Comparison of ENCODE assay signal across 8 cellular contexts in the genomic region with DNA sequence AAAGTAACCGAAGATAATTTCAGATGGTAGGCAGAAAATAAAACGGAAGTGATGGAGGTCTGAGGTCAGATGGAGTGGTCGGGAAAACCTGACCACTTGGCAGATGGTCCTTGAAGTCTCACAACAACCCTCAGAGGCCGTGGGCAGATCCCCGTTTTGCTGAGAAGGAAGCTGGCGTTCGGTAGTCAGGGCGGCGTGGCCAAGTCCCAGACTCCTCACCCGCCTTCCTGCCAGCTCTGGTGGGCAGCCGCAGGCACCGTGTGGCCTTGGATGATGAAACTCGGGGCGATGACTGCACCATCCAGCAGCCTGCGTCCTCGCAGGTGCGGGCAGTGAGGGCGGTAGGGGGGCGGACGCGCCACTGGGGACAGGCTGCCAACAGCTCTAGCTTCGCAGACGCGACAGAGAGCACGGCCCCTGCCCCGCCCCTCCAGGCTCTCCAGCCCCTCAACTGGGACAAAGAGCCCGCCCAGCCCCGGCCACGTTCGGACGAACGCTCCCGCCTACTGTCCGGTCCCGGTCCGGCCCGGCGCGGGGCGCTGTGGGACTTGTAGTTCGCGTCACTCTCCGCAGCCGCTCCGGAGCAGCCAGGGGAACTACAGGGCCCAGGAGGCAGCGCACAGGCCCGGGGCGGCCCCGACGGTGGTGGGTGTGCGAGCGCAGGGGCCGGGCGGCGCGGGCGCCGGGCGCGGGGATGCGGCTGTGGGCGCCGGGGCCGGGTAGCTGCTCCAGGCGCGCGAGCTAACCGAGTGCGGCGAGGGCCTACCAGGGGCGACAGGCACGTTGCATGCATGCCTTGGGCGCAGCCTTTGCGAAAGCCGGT. TPM values are rescaled to one million over a fixed set of nuclear protein-coding genes. Genes with fewer than 3 reads are reported as not detected.
DNase-seq lines count a peak whose midpoint lies in the region; ATAC-seq lines count a peak whose summit lies in the region.

A gene with protein sequence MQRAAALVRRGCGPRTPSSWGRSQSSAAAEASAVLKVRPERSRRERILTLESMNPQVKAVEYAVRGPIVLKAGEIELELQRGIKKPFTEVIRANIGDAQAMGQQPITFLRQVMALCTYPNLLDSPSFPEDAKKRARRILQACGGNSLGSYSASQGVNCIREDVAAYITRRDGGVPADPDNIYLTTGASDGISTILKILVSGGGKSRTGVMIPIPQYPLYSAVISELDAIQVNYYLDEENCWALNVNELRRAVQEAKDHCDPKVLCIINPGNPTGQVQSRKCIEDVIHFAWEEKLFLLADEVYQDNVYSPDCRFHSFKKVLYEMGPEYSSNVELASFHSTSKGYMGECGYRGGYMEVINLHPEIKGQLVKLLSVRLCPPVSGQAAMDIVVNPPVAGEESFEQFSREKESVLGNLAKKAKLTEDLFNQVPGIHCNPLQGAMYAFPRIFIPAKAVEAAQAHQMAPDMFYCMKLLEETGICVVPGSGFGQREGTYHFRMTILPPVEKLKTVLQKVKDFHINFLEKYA (plus strand): TSS at position 673 of the 823 bp plus-strand sequence. CDS start 354 bp downstream, outside the sequence.

- DNase-seq in C1 segment of cervical spinal cord (lab: John Stamatoyannopoulos, UW), result peak; percentile 41 to 99 (median 96)
- DNase-seq in GM19240 (ENCODE audit: insufficient read length, low spot score), result peak; percentile 72
- DNase-seq in NCI-H524 treated with DMSO at 0.1 percent for 48 hours (lab: John Stamatoyannopoulos, UW), result peak; percentile 75
- peak; percentile 59 for DNase-seq in activated CD4-positive, alpha-beta T cell treated with anti-CD3 and anti-CD28 coated beads, Interleukin-2, amount 50 U/mL, for 1 hour
- DNase-seq in dedifferentiated amniotic fluid mesenchymal stem cell (ENCODE audit: extremely low spot score), result peak; percentile 95
- DNase-seq in left lobe of liver (ENCODE audit: low spot score), result peak; percentile 100
- peak; percentile 83 to 91 for DNase-seq in stimulated activated CD4-positive, alpha-beta T cell treated with anti-CD3 and anti-CD28 coated beads, Interleukin-2, amount 100 ng/mL, for 24 hours

- ATAC-seq in HG03457 (IDR thresholded peaks at IDR 0.05; ENCODE audit: unreplicated experiment) (peak; percentile 98), left lobe of liver (peak; percentile 79)

RNA-seq across cellular contexts. Expression of the gene that starts here (rescaled TPM):
- 84.6 TPM for total RNA-seq in left lobe of liver

Comparison
In these comparisons a context has a peak if more than half of its experiments do, and no peak if none do; other contexts are left out.
1. Peak in every context shown above with its lines: DNase-seq and ATAC-seq.